Comparison of ENCODE assay signal across 20 cellular contexts in the genomic region with DNA sequence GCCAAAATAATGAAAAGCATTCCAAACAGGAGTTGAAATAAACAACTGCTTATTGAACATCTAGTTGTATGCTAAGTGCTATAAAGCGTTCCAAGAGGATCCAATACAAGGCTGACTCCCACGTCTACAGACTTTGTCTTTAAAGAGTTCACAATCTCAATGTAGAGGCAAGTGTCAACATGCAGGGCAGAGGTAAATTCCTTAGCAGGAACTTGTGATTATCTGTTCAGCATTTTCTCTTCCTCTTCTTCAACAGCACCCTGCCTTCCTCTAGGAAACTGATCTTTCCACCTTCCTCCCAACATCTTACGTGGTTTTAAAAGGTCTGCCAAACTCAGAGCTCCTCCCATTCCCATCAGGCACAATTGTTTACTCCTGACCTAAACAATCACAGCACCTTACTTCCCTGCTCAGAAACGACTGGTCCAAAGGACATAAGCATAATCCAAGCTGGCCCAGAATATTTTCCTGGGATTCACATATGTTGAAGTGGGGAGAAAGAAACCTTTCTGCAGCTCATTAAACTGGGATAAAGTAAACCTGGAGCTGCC.
A peak's percentile ranks its signal among the peaks of the same experiment; 100 is the strongest.
DNase-seq lines count a peak whose midpoint lies in the region; ATAC-seq, FAIRE-seq and TF ChIP-seq lines count a peak whose summit lies in the region.
"Had no signal": no experiment of that assay in that cellular context is flagged by ENCODE, and none has a peak within 500 bp of the region (broad histone marks: within the 10 kb centered on the region; RNA-seq: fewer than 3 reads in every experiment).

No MANE protein-coding gene starts in this region.

- intact Hi-C loops in CD4-positive, alpha-beta memory T cell (cut with micrococcal nuclease), result no loop called here
- intact Hi-C loops in esophagus muscularis mucosa (cut with DNase I), result no loop called here

- no peak overlapping the region for H3K27ac ChIP-seq in CD4-positive, alpha-beta memory T cell (ENCODE audit: low read depth, low read length)
- H3K27ac ChIP-seq in esophagus muscularis mucosa (replicated peaks in 1 of 4), result no peak overlapping the region
- H3K27ac ChIP-seq: heart left ventricle, HL-60, vagina had no signal

- peaks cover 37 to 47% of the 10 kb centered on the region in 2 donors for H3K36me3 Mint-ChIP-seq in CD4-positive, alpha-beta memory T cell
- peaks cover 7% of the 10 kb centered on the region for H3K36me3 Mint-ChIP-seq in mesothelial cell of epicardium

- no peak for TF ChIP-seq POLR2A in esophagus muscularis mucosa (IDR thresholded peaks at IDR 0.05; ENCODE audit: low read depth)

- H3K36me3 ChIP-seq in CD4-positive, alpha-beta memory T cell (ENCODE audit: insufficient read depth, low read length), result peaks cover 33% of the 10 kb centered on the region
- H3K36me3 ChIP-seq in bronchial epithelial cell (ENCODE audit: control insufficient read depth, insufficient read depth, low read length) (peaks cover 3% of the 10 kb centered on the region), esophagus muscularis mucosa (peaks cover 14 to 49% (median 32%) of the 10 kb centered on the region in 4 donors)

- H3K4me1 Mint-ChIP-seq in CD4-positive, alpha-beta memory T cell, result peaks cover 0 to 3% (median 2%) of the 10 kb centered on the region in 4 donors
- H3K4me1 Mint-ChIP-seq in mesothelial cell of epicardium, result peaks cover 7% of the 10 kb centered on the region
- H3K4me1 Mint-ChIP-seq: activated naive CD4-positive, alpha-beta T cell treated with anti-CD3 and anti-CD28 coated beads, Interleukin-2, amount 50 U/mL, for 24 hours had no signal

- POLR2A ChIA-PET in CD4-positive, alpha-beta memory T cell (lab: Charles Lee; ENCODE audit: partially characterized antibody), result no interaction called here

- TF ChIP-seq EP300 in esophagus muscularis mucosa (IDR thresholded peaks at IDR 0.05), result no peak

- no peaks in the 10 kb centered on the region for H3K9me3 ChIP-seq in CD4-positive, alpha-beta memory T cell (ENCODE audit: control insufficient read depth in 1 of 2, low read length in 2 of 2)
- no peaks in the 10 kb centered on the region for H3K9me3 ChIP-seq in esophagus muscularis mucosa
- H3K9me3 ChIP-seq: heart left ventricle, vagina had no signal

- CTCF ChIA-PET in CD4-positive, alpha-beta memory T cell (lab: Charles Lee; ENCODE audit: partially characterized antibody), result interaction anchor here (1.8 kb wide), 1 partner anchor 105 kb away, joined by 5 read pairs; no protein-coding TSS in a partner anchor

- TF ChIP-seq CTCF in bronchial epithelial cell (IDR thresholded peaks at IDR 0.05; ENCODE audit: insufficient read depth, low read length, severe bottlenecking), result no peak
- no peak for TF ChIP-seq CTCF in mesothelial cell of epicardium (IDR thresholded peaks at IDR 0.05; ENCODE audit: unreplicated experiment)
- TF ChIP-seq CTCF in esophagus muscularis mucosa (IDR thresholded peaks at IDR 0.05), result no peak

- no peaks in the 10 kb centered on the region for H3K27me3 ChIP-seq in CD4-positive, alpha-beta memory T cell (ENCODE audit: insufficient read depth, low read length)
- no peaks in the 10 kb centered on the region for H3K27me3 ChIP-seq in bronchial epithelial cell (ENCODE audit: control insufficient read depth, insufficient read depth, low read length)
- no peaks in the 10 kb centered on the region for H3K27me3 ChIP-seq in esophagus muscularis mucosa
- H3K27me3 ChIP-seq: heart left ventricle, vagina had no signal

- no peak overlapping the region for H3K4me3 ChIP-seq in CD4-positive, alpha-beta memory T cell (ENCODE audit: low read length in 2 of 2)
- H3K4me3 ChIP-seq in bronchial epithelial cell (ENCODE audit: low read depth, low read length) (no peak overlapping the region), esophagus muscularis mucosa (no peak overlapping the region)
- H3K4me3 ChIP-seq: heart left ventricle, vagina had no signal

- no peak for ATAC-seq in GM18909 (IDR thresholded peaks at IDR 0.05; ENCODE audit: poor library complexity, unreplicated experiment)
- ATAC-seq in HG03565 (IDR thresholded peaks at IDR 0.05; ENCODE audit: unreplicated experiment), result no peak
- ATAC-seq: sciatic nerve, SK-N-SH treated with all-trans-retinoic acid at 6 μM for 48 hours had no signal

- peak overlapping the region in 4 of 7 donors; percentile 28 to 87 (median 62) for H3K27ac Mint-ChIP-seq in CD4-positive, alpha-beta memory T cell
- peak overlapping the region; percentile 70 for H3K27ac Mint-ChIP-seq in mesothelial cell of epicardium
- H3K27ac Mint-ChIP-seq: activated naive CD4-positive, alpha-beta T cell treated with anti-CD3 and anti-CD28 coated beads, Interleukin-2, amount 50 U/mL, for 24 hours had no signal

- no peaks in the 10 kb centered on the region for H3K27me3 Mint-ChIP-seq in CD4-positive, alpha-beta memory T cell
- no peaks in the 10 kb centered on the region for H3K27me3 Mint-ChIP-seq in mesothelial cell of epicardium (ENCODE audit: low read depth)
- H3K27me3 Mint-ChIP-seq: activated naive CD4-positive, alpha-beta T cell treated with anti-CD3 and anti-CD28 coated beads, Interleukin-2, amount 50 U/mL, for 24 hours had no signal

- no peaks in the 10 kb centered on the region for H3K9me3 Mint-ChIP-seq in CD4-positive, alpha-beta memory T cell
- H3K9me3 Mint-ChIP-seq in mesothelial cell of epicardium, result no peaks in the 10 kb centered on the region
- H3K9me3 Mint-ChIP-seq: activated naive CD4-positive, alpha-beta T cell treated with anti-CD3 and anti-CD28 coated beads, Interleukin-2, amount 50 U/mL, for 24 hours had no signal

- H3K4me1 ChIP-seq in CD4-positive, alpha-beta memory T cell (ENCODE audit: insufficient read depth, low read length), result no peaks in the 10 kb centered on the region
- peaks cover 0 to 13% (median 9%) of the 10 kb centered on the region in 4 donors for H3K4me1 ChIP-seq in esophagus muscularis mucosa

- no peak overlapping the region for H3K4me3 Mint-ChIP-seq in CD4-positive, alpha-beta memory T cell
- H3K4me3 Mint-ChIP-seq in mesothelial cell of epicardium, result no peak overlapping the region
- H3K4me3 Mint-ChIP-seq: activated naive CD4-positive, alpha-beta T cell treated with anti-CD3 and anti-CD28 coated beads, Interleukin-2, amount 50 U/mL, for 24 hours had no signal

- FAIRE-seq in bronchial epithelial cell (lab: Jason Lieb, UNC), result peak; percentile 76
- FAIRE-seq: islet of Langerhans had no signal

- in situ Hi-C loops in KBM-7 (cut with MboI; ENCODE audit: low pct_unique_long_range_greater_than_20kb, low sequenced_read_pairs), result no loop called here

- DNase-seq in CD4-positive, alpha-beta memory T cell, result no peak
- DNase-seq in KBM-7 (peak; percentile 3), bronchial epithelial cell (ENCODE audit: low read depth) (peak; percentile 90), mesothelial cell of epicardium (ENCODE audit: low spot score in 2 of 2, unreplicated experiment in 2 of 2) (no peak), esophagus muscularis mucosa (ENCODE audit: extremely low spot score) (no peak), NCI-H146 (lab: John Stamatoyannopoulos, UW) (no peak)
- DNase-seq: activated T-cell treated with anti-CD3 and anti-CD28 coated beads, Interleukin-2, amount 50 U/mL, for 1 hour; dermis blood vessel endothelial cell; heart left ventricle; KG1; NCI-H1105 treated with DMSO at 0.1 percent for 48 hours; OCI-M1 had no signal

- 43% methylated on average over 4 of the region's 4 CpGs for WGBS in esophagus muscularis mucosa

Comparison
In these comparisons a context has a peak if more than half of its experiments do, and no peak if none do; other contexts are left out.
1. DNase-seq: peak in KBM-7 (single experiment) and bronchial epithelial cell (single experiment); none in CD4-positive, alpha-beta memory T cell (0 of 5), mesothelial cell of epicardium (0 of 2), esophagus muscularis mucosa (single experiment) and NCI-H146 (single experiment).